Comparison of ENCODE assay signal across 10 cellular contexts in the genomic region with DNA sequence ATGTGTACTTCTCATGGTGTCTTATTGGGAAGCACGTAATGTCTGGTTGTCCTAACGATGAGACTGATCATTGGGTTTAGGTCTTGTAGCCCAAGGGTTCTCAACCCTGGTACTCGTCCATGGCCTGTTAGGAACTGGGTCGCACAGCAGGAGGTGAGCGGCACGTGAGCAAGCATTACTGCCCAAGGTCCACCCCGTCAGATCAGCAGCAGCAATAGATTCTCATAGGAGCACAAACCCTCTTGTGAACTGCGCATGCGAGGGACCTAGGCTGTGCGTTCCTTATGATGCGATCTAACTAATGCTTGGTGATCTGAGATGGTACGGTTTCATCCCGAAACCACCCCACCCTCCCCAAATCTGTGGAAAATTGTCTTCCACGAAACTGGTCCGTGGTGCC.
"Had no signal": no experiment of that assay in that cellular context is flagged by ENCODE, and none has a peak within 500 bp of the region (broad histone marks: within the 10 kb centered on the region; RNA-seq: fewer than 3 reads in every experiment).

No MANE protein-coding gene starts in this region.

- H3K4me3 Mint-ChIP-seq: HFFc6 had no signal

- H3K27ac Mint-ChIP-seq: HFFc6 had no signal

- H3K9me3 ChIP-seq: HAP-1 had no signal

- ATAC-seq: HCT116, K562 had no signal

- H2AFZ ChIP-seq: GM23248 had no signal

- DNase-seq: GM23248, H7, HFFc6, IMR-90, KG1 had no signal

- H3K4me3 ChIP-seq: GM23248, HAP-1, K562 had no signal

- FAIRE-seq: HTR-8/SVneo, K562 had no signal

- H3K4me1 ChIP-seq: HAP-1 had no signal

- H3K27ac ChIP-seq: GM23248, HL-60 had no signal

- H3K9ac ChIP-seq: GM23248 had no signal

- H3K9me3 Mint-ChIP-seq: HFFc6 had no signal
